Comparison of ENCODE assay signal across 16 cellular contexts in genomic region chr2:233202531-233202944, GRCh38. TPM values are rescaled to one million over a fixed set of nuclear protein-coding genes. Genes with fewer than 3 reads are reported as not detected.
DNase-seq lines count a peak whose midpoint lies in the region; ATAC-seq and TF ChIP-seq lines count a peak whose summit lies in the region.
"Had no signal": no experiment of that assay in that cellular context is flagged by ENCODE, and none has a peak within 500 bp of the region (broad histone marks: within the 10 kb centered on the region; RNA-seq: fewer than 3 reads in every experiment).

No MANE protein-coding gene starts in this region.

- H3K9me3 ChIP-seq in T-helper 17 cell (ENCODE audit: control insufficient read depth, low read length, poor library complexity, severe bottlenecking): no peaks in the 10 kb centered on the region

- peaks cover 47% of the 10 kb centered on the region for H3K36me3 Mint-ChIP-seq in T-helper 1 cell treated with Interleukin-12 subunit alpha and Interleukin-12 subunit beta and Interleukin-4 antibody, amounts not matched to agents 30 μg/mL and 1 μg/mL, for 36 hours (ENCODE audit: low read depth)
- H3K36me3 Mint-ChIP-seq in T-helper 17 cell (ENCODE audit: low read depth): peaks cover 12% of the 10 kb centered on the region
- H3K36me3 Mint-ChIP-seq in memory B cell: peaks cover 42% of the 10 kb centered on the region

- ATAC-seq in T-helper 17 cell (no peak), memory B cell (ENCODE audit: low read depth) (peak; percentile 77), HG02885 (IDR thresholded peaks at IDR 0.05; ENCODE audit: poor library complexity, unreplicated experiment) (no peak), HG03378 (IDR thresholded peaks at IDR 0.05; ENCODE audit: unreplicated experiment) (no peak)
- ATAC-seq: naive thymus-derived CD8-positive, alpha-beta T cell had no signal

- H3K4me1 Mint-ChIP-seq in T-helper 1 cell treated with Interleukin-12 subunit alpha and Interleukin-12 subunit beta and Interleukin-4 antibody, amounts not matched to agents 30 μg/mL and 1 μg/mL, for 36 hours (ENCODE audit: low read depth): no peaks in the 10 kb centered on the region
- H3K4me1 Mint-ChIP-seq in T-helper 17 cell: peaks cover 10% of the 10 kb centered on the region
- H3K4me1 Mint-ChIP-seq in memory B cell: peaks cover 35% of the 10 kb centered on the region

- DNase-seq in T-helper 1 cell (no peak), T-helper 17 cell (no peak), memory B cell (ENCODE audit: low spot score in 2 of 2) (no peak), NCI-H2107 (lab: John Stamatoyannopoulos, UW) (no peak)
- DNase-seq: 8988T; hypothalamus; left cardiac atrium; naive thymus-derived CD8-positive, alpha-beta T cell; NCI-H1694 treated with DMSO at 0.1 percent for 48 hours; NCI-H524; stimulated activated CD4-positive, alpha-beta T cell treated with anti-CD3 and anti-CD28 coated beads, Interleukin-1b, Interleukin-23, amount 100 ng/mL, for 48 hours had no signal

- TF ChIP-seq CTCF in GM12875 (IDR thresholded peaks at IDR 0.05; ENCODE audit: borderline replicate concordance, insufficient read depth, low read depth, low read length): no peak

- peaks cover 4% of the 10 kb centered on the region for H3K9me3 Mint-ChIP-seq in T-helper 1 cell treated with Interleukin-12 subunit alpha and Interleukin-12 subunit beta and Interleukin-4 antibody, amounts not matched to agents 30 μg/mL and 1 μg/mL, for 36 hours
- H3K9me3 Mint-ChIP-seq in memory B cell: peaks cover 2% of the 10 kb centered on the region

- peak overlapping the region; percentile 31 for H3K27ac Mint-ChIP-seq in T-helper 1 cell treated with Interleukin-12 subunit alpha and Interleukin-12 subunit beta and Interleukin-4 antibody, amounts not matched to agents 30 μg/mL and 1 μg/mL, for 36 hours
- H3K27ac Mint-ChIP-seq in T-helper 17 cell (peak overlapping the region; percentile 66), memory B cell (peak overlapping the region; percentile 91)

- H3K4me3 Mint-ChIP-seq in T-helper 1 cell treated with Interleukin-12 subunit alpha and Interleukin-12 subunit beta and Interleukin-4 antibody, amounts not matched to agents 30 μg/mL and 1 μg/mL, for 36 hours: no peak overlapping the region
- H3K4me3 Mint-ChIP-seq in T-helper 17 cell: no peak overlapping the region
- peak overlapping the region; percentile 63 for H3K4me3 Mint-ChIP-seq in memory B cell
- H3K4me3 Mint-ChIP-seq: naive thymus-derived CD8-positive, alpha-beta T cell had no signal

- peak overlapping the region; percentile 10 for H3K4me3 ChIP-seq in GM12875 (ENCODE audit: low read depth, low read length)
- H3K4me3 ChIP-seq: tibial nerve had no signal

- H3K27me3 Mint-ChIP-seq in T-helper 1 cell treated with Interleukin-12 subunit alpha and Interleukin-12 subunit beta and Interleukin-4 antibody, amounts not matched to agents 30 μg/mL and 1 μg/mL, for 36 hours (ENCODE audit: low read depth): no peaks in the 10 kb centered on the region
- H3K27me3 Mint-ChIP-seq in T-helper 17 cell: no peaks in the 10 kb centered on the region
- H3K27me3 Mint-ChIP-seq in memory B cell: no peaks in the 10 kb centered on the region
- H3K27me3 Mint-ChIP-seq: naive thymus-derived CD8-positive, alpha-beta T cell had no signal

RNA-seq across cellular contexts. Expression of gene ATG16L1, which starts 48.9 kb away (rescaled TPM):
- 100 to 1,000 TPM in 1 of 2 donors, 10 to 100 TPM in 1; 87.3 to 115 TPM for total RNA-seq in T-helper 17 cell

Comparison
In these comparisons a context has a peak if more than half of its experiments do, and no peak if none do; other contexts are left out.
1. H3K27ac Mint-ChIP-seq: peak in every context shown above with its lines; median percentile 91 in memory B cell; 66 in T-helper 17 cell; 31 in T-helper 1 cell treated with Interleukin-12 subunit alpha and Interleukin-12 subunit beta and Interleukin-4 antibody, amounts not matched to agents 30 μg/mL and 1 μg/mL, for 36 hours.